In the genomic region with DNA sequence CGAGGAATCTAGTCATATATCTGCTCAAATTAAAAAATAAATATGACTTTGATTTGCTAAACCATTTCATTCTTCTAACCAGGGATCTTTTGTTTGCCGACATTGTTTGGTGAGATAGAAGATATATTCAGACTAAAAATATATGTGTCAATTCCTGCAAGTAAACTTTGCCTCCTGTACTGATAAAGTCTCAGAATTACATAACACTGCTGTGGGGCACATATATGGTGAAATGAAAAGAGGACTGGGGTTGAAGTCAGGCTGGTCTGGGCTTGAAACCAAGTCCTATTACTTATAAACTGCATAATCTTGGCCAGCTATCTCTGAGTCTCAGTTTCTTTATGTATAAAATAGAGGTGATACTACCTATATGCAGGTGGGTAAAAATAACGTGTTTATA, we compare ENCODE assay signal across 18 cellular contexts.
"Had no signal": no experiment of that assay in that cellular context is flagged by ENCODE, and none has a peak within 500 bp of the region (broad histone marks: within the 10 kb centered on the region; RNA-seq: fewer than 3 reads in every experiment).

No MANE protein-coding gene starts in this region.

- H3K27me3 ChIP-seq: colonic mucosa, gastrocnemius medialis, heart right ventricle, sigmoid colon had no signal

- H3K4me3 ChIP-seq: colonic mucosa, gastrocnemius medialis, heart right ventricle, left ventricle myocardium inferior, lung, psoas muscle, sigmoid colon, skin epidermis had no signal

- H3K36me3 ChIP-seq: colonic mucosa, gastrocnemius medialis, heart right ventricle, left ventricle myocardium inferior, sigmoid colon had no signal

- H3K9me3 ChIP-seq: colonic mucosa, gastrocnemius medialis, heart right ventricle, left ventricle myocardium inferior, psoas muscle, sigmoid colon had no signal

- H3K4me1 ChIP-seq: colonic mucosa had no signal

- H3K27ac ChIP-seq: colonic mucosa, gastrocnemius medialis, heart right ventricle, left ventricle myocardium inferior, psoas muscle, sigmoid colon, skin epidermis had no signal

- DNase-seq: colonic mucosa; dermis blood vessel endothelial cell; effector CD4-positive, alpha-beta T cell; endodermal cell; gastrocnemius medialis; heart right ventricle; islet precursor cell; left ventricle myocardium inferior; mesenchymal stem cell; midbrain; naive B cell; psoas muscle; retina; sigmoid colon; stimulated activated CD4-positive, alpha-beta T cell treated with anti-CD3 and anti-CD28 coated beads, Interleukin-12 subunit alpha, Interleukin-12 subunit beta, amount 100 ng/mL, for 4 hours; stimulated activated naive CD4-positive, alpha-beta T cell had no signal

- ATAC-seq: gastrocnemius medialis, heart right ventricle, psoas muscle had no signal
